Comparison of ENCODE assay signal across 9 cellular contexts in the genomic region with DNA sequence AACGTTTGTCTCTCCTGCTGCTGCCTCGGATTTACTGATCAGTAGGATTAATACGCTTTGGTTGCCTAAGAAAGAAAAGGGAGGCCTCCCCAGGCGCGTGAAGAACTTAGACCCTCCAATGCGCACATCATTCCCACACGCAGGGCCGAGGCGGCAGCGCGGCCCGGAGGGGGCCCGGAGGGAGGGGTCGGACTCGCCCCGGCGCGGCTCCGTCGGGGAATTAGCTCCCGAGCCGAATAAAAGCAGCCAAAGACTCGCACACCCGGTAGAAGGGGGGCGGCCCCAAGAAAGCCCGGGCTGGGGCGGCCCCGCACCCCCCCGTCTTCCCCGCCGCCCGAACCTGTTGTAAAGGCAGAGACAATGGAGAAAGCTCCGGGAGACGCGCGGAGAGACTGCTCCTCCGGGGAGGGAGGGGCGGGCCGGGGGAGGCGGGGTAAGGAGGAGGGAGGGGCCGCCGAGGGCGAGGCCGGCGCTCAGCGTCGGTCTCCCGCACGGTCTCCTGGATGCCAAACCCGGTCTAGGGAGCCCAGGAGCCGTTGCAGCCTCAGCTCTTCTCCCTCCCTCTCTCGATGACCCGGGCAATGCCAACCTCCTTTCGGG. TPM values are rescaled to one million over a fixed set of nuclear protein-coding genes. Genes with fewer than 3 reads are reported as not detected.
A peak's percentile ranks its signal among the peaks of the same experiment; 100 is the strongest.
DNase-seq lines count a peak whose midpoint lies in the region; ATAC-seq, FAIRE-seq and TF ChIP-seq lines count a peak whose summit lies in the region.
"Had no signal": no experiment of that assay in that cellular context is flagged by ENCODE, and none has a peak within 500 bp of the region (broad histone marks: within the 10 kb centered on the region; RNA-seq: fewer than 3 reads in every experiment).

A gene (minus strand): TSS at position 362 of the 600 bp plus-strand sequence. CDS start 446 bp downstream, outside the sequence.

- POLR2A ChIA-PET in T-cell (lab: Charles Lee): interaction anchor here in 1 of 2 donors (0.6 to 0.7 kb wide), 4 partner anchors 21 to 649 kb away, joined by 3 to 5 read pairs (median 4); no protein-coding TSS in a partner anchor

- TF ChIP-seq POLR2A in GM12892 (IDR thresholded peaks at IDR 0.05; ENCODE audit: low read depth, low read length) (no peak), adrenal gland (IDR thresholded peaks at IDR 0.05) (no peak), sigmoid colon (IDR thresholded peaks at IDR 0.05) (no peak)

- peaks cover 0 to 1% (median 0%) of the 10 kb centered on the region in 3 donors for H3K9me3 ChIP-seq in adrenal gland (replicated peaks in 1 of 3)
- peaks cover 0 to 7% of the 10 kb centered on the region in 2 donors for H3K9me3 ChIP-seq in right atrium auricular region
- peaks cover 0 to 2% (median 0%) of the 10 kb centered on the region in 4 donors for H3K9me3 ChIP-seq in sigmoid colon

- peak within 1 kb of the TSS; percentile 82 to 92 for H3K27ac Mint-ChIP-seq in T-cell

- H3K27me3 ChIP-seq in adrenal gland (no peaks in the 10 kb centered on the region), right atrium auricular region (peaks cover 6 to 10% of the 10 kb centered on the region in 2 donors), sigmoid colon (peaks cover 0 to 46% (median 32%) of the 10 kb centered on the region in 3 donors)

- peaks cover 41 to 51% (median 42%) of the 10 kb centered on the region in 3 donors for H3K4me1 Mint-ChIP-seq in T-cell

- no peak for FAIRE-seq in GM12892 (lab: Jason Lieb, UNC)

- peaks cover 2% of the 10 kb centered on the region for H3K36me3 Mint-ChIP-seq in T-cell

- peak within 1 kb of the TSS in 2 of 4 donors; percentile 49 to 60 for H3K4me3 ChIP-seq in adrenal gland
- H3K4me3 ChIP-seq in right atrium auricular region: peak within 1 kb of the TSS; percentile 43 to 50
- H3K4me3 ChIP-seq in sigmoid colon: peak within 1 kb of the TSS; percentile 29 to 59 (median 53)

- peaks cover 7 to 13% of the 10 kb centered on the region in 2 donors for H3K27me3 Mint-ChIP-seq in T-cell

- peaks cover 10 to 28% (median 15%) of the 10 kb centered on the region in 3 donors for H3K9me3 Mint-ChIP-seq in T-cell

- peak within 1 kb of the TSS; percentile 94 to 99 (median 99) for H3K4me3 Mint-ChIP-seq in T-cell

- ATAC-seq in T-cell (replicated peaks in 1 of 4): peak; percentile 76 to 82 (median 80)
- no peak for ATAC-seq in HG03460 (IDR thresholded peaks at IDR 0.05; ENCODE audit: unreplicated experiment)

- WGBS in adrenal gland, 4 donors: 1% methylated on average over 9 to 54 of the region's 54 CpGs
- WGBS in sigmoid colon, 2 donors: 1% methylated on average over 54 of the region's 54 CpGs

- no peak for TF ChIP-seq EP300 in sigmoid colon (IDR thresholded peaks at IDR 0.05)

- CTCF ChIA-PET in T-cell (lab: Charles Lee): interaction anchor here (0.6 to 6.1 kb wide), 17 partner anchors 10 to 839 kb away, joined by 3 to 82 read pairs (median 5); no protein-coding TSS in a partner anchor

- DNase-seq in GM12892 (ENCODE audit: insufficient read length) (peak; percentile 46), HuH-7 (ENCODE audit: low spot score) (peak; percentile 55), T-cell (peak; percentile 29 to 75 (median 61)), adrenal gland (peak in 6 of 7 donors; percentile 10 to 71 (median 30)), right atrium auricular region (ENCODE audit: low spot score) (no peak), sigmoid colon (no peak), OCI-M2 (lab: John Stamatoyannopoulos, UW; ENCODE audit: unreplicated experiment) (no peak)

- H3K4me1 ChIP-seq in adrenal gland (replicated peaks in 1 of 2): peaks cover 15 to 19% of the 10 kb centered on the region in 2 donors
- H3K4me1 ChIP-seq in right atrium auricular region: peaks cover 0 to 23% of the 10 kb centered on the region in 2 donors
- H3K4me1 ChIP-seq in sigmoid colon: peaks cover 0 to 26% (median 25%) of the 10 kb centered on the region in 4 donors

- TF ChIP-seq CTCF in adrenal gland (IDR thresholded peaks at IDR 0.05) (no peak), right atrium auricular region (IDR thresholded peaks at IDR 0.05) (no peak), sigmoid colon (IDR thresholded peaks at IDR 0.05) (no peak)

- intact Hi-C loops in adrenal gland (cut with DNase I): no loop called here
- intact Hi-C loops in sigmoid colon (cut with DNase I): no loop called here

- no peaks in the 10 kb centered on the region for H3K36me3 ChIP-seq in adrenal gland (replicated peaks in 1 of 2)
- H3K36me3 ChIP-seq in right atrium auricular region: no peaks in the 10 kb centered on the region
- no peaks in the 10 kb centered on the region for H3K36me3 ChIP-seq in sigmoid colon

- H3K27ac ChIP-seq in adrenal gland (peak within 1 kb of the TSS in 1 of 5 donors; percentile 22), right atrium auricular region (no peak within 1 kb of the TSS), sigmoid colon (no peak within 1 kb of the TSS)

RNA-seq across cellular contexts. Expression of the gene that starts here (rescaled TPM):
- polyA plus RNA-seq in GM12892 (2012; ENCODE audit: missing spikeins): not detected
- total RNA-seq in T-cell (100 to 1,000 TPM; 154 to 212 (median 169) TPM), adrenal gland (10 to 100 TPM in 3 of 8 donors, 1 to 10 TPM in 1, under 1 TPM in 3, not detected in 1; 0.35 to 20.8 (median 1.6) TPM), right atrium auricular region (under 1 TPM; 0.31 to 0.52 TPM), sigmoid colon (10 to 100 TPM in 2 of 4 donors, 1 to 10 TPM in 2; 3.1 to 14.7 (median 7.5) TPM)
- polyA plus RNA-seq in adrenal gland (10 to 100 TPM in 2 of 3 donors, 1 to 10 TPM in 1; 4.2 to 26.5 (median 10.8) TPM), sigmoid colon (1 to 10 TPM in 1 of 3 donors, under 1 TPM in 2; 0.60 to 5.2 (median 0.69) TPM)
- total RNA-seq: dermis microvascular lymphatic vessel endothelial cell had no signal

Comparison
In these comparisons a context has a peak if more than half of its experiments do, and no peak if none do; other contexts are left out.
1. RNA of the gene that starts here (total RNA-seq): 154 to 212 TPM in T-cell; 3.1 to 14.7 TPM in sigmoid colon, 0.35 to 20.8 TPM in adrenal gland and 0.31 to 0.52 TPM in right atrium auricular region; every median in the first group is over 4 times any median in the second.
2. DNase-seq: peak in GM12892 (single experiment), HuH-7 (single experiment), T-cell (34 of 34) and adrenal gland (6 of 7); none in right atrium auricular region (single experiment), sigmoid colon (single experiment) and OCI-M2 (single experiment).